ENCODE assay signal across 15 cellular contexts in genomic region chr7:70165477-70166170, GRCh38.
A peak's percentile ranks its signal among the peaks of the same experiment; 100 is the strongest.
DNase-seq lines count a peak whose midpoint lies in the region; ATAC-seq and TF ChIP-seq lines count a peak whose summit lies in the region.
"Had no signal": no experiment of that assay in that cellular context is flagged by ENCODE, and none has a peak within 500 bp of the region (broad histone marks: within the 10 kb centered on the region; RNA-seq: fewer than 3 reads in every experiment).

No MANE protein-coding gene starts in this region.

- H3K9ac ChIP-seq in smooth muscle cell (ENCODE audit: low read depth): no peak overlapping the region

- intact Hi-C loops in left lung (cut with DNase I): no loop called here

- no peak overlapping the region for H2AFZ ChIP-seq in smooth muscle cell (ENCODE audit: low read depth)

- no peaks in the 10 kb centered on the region for H3K36me3 ChIP-seq in left lung
- no peaks in the 10 kb centered on the region for H3K36me3 ChIP-seq in thymus (ENCODE audit: control insufficient read depth, insufficient read depth)
- H3K36me3 ChIP-seq in smooth muscle cell (ENCODE audit: low read depth): no peaks in the 10 kb centered on the region
- H3K36me3 ChIP-seq in brain microvascular endothelial cell (replicated peaks): no peaks in the 10 kb centered on the region

- H3K27me3 ChIP-seq in left lung: no peaks in the 10 kb centered on the region
- no peaks in the 10 kb centered on the region for H3K27me3 ChIP-seq in thymus (ENCODE audit: control insufficient read depth, insufficient read depth)
- H3K27me3 ChIP-seq in smooth muscle cell (ENCODE audit: low read depth): no peaks in the 10 kb centered on the region
- H3K27me3 ChIP-seq in brain microvascular endothelial cell (replicated peaks): no peaks in the 10 kb centered on the region

- TF ChIP-seq CTCF in left lung (IDR thresholded peaks at IDR 0.05) (no peak), smooth muscle cell (IDR thresholded peaks at IDR 0.05; ENCODE audit: borderline replicate concordance, insufficient read depth, poor library complexity, severe bottlenecking) (no peak), brain microvascular endothelial cell (IDR thresholded peaks at IDR 0.05; ENCODE audit: low read depth, low read length, missing control alignments) (no peak)

- DNase-seq in NCI-H82 (lab: John Stamatoyannopoulos, UW) (peak; percentile 44), NCI-H82 treated with DMSO at 0.1 percent for 48 hours (lab: John Stamatoyannopoulos, UW; ENCODE audit: unreplicated experiment) (no peak), left lung (no peak), smooth muscle cell (lab: John Stamatoyannopoulos, UW; ENCODE audit: unreplicated experiment) (no peak), brain microvascular endothelial cell (no peak)
- no peak for DNase-seq in activated CD4-positive, alpha-beta T cell treated with anti-CD3 and anti-CD28 coated beads, Interleukin-2, amount 50 U/mL, for 1 hour
- DNase-seq: ACHN; C1 segment of cervical spinal cord; Calu3; CD4-positive, alpha-beta T cell; GF-D8; HCEC 1CT; HFFc6 had no signal

- H3F3A ChIP-seq in smooth muscle cell (ENCODE audit: low read depth): no peaks in the 10 kb centered on the region

- no peak overlapping the region for H3K4me2 ChIP-seq in smooth muscle cell

- no peaks in the 10 kb centered on the region for H4K20me1 ChIP-seq in smooth muscle cell (ENCODE audit: low read depth)

- H3K9me3 ChIP-seq in left lung (peaks cover 0 to 20% of the 10 kb centered on the region in 2 donors), thymus (ENCODE audit: control insufficient read depth) (no peaks in the 10 kb centered on the region), smooth muscle cell (replicated peaks; ENCODE audit: low read depth) (no peaks in the 10 kb centered on the region)

- peak; percentile 72 for ATAC-seq in left lung
- ATAC-seq: HepG2 had no signal

- WGBS in thymus: 95% methylated on average over 7 of the region's 7 CpGs
- WGBS in smooth muscle cell (ENCODE audit: low lambda C conversion rate): 78% methylated on average over 7 of the region's 7 CpGs

- in situ Hi-C loops in brain microvascular endothelial cell (cut with HindIII; ENCODE audit: low pct_ligation_motif_present, low sequenced_read_pairs): no loop called here

- H3K4me1 ChIP-seq in left lung (no peaks in the 10 kb centered on the region), thymus (ENCODE audit: control insufficient read depth, insufficient read depth, low read length) (no peaks in the 10 kb centered on the region), smooth muscle cell (ENCODE audit: low read depth) (peaks cover 3% of the 10 kb centered on the region)

- H3K4me3 ChIP-seq in left lung (no peak overlapping the region), thymus (ENCODE audit: low read length) (no peak overlapping the region), smooth muscle cell (no peak overlapping the region), brain microvascular endothelial cell (ENCODE audit: low read depth, low read length) (no peak overlapping the region)

- H3K27ac ChIP-seq in left lung (peak overlapping the region; percentile 58 to 60), thymus (ENCODE audit: low read depth) (peak overlapping the region; percentile 65), smooth muscle cell (ENCODE audit: low read depth) (no peak overlapping the region), brain microvascular endothelial cell (no peak overlapping the region)

- H3K79me2 ChIP-seq in smooth muscle cell (ENCODE audit: low read depth): no peaks in the 10 kb centered on the region

Comparison
In these comparisons a context has a peak if more than half of its experiments do, and no peak if none do; other contexts are left out.
1. H3K27ac ChIP-seq: peak in left lung (2 of 2) and thymus (single experiment); none in smooth muscle cell (single experiment) and brain microvascular endothelial cell (single experiment).